Comparison of ENCODE assay signal across 19 cellular contexts in the genomic region with DNA sequence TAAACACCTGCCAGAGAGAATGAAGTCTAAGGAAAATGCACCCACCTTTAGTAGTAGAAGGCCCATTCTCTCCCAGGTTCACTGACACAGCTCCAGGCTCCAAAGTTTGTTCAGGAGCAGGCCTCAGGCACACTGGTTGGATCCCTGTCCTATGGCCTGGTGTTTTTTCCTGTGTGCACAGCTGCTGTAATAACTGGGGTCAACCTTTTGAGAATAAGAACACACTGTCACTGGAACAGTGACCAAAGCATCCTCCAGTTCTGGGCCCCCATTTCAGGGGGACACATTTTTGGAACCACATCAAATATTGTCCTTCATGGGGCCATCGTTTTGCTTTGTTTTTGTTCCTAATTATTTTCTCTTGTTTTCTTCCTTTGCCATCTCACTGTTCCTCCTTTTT.
"Had no signal": no experiment of that assay in that cellular context is flagged by ENCODE, and none has a peak within 500 bp of the region (broad histone marks: within the 10 kb centered on the region; RNA-seq: fewer than 3 reads in every experiment).

No MANE protein-coding gene starts in this region.

- H3K36me3 ChIP-seq: esophagus squamous epithelium, left lung, lower lobe of right lung had no signal

- H3K4me3 ChIP-seq: esophagus squamous epithelium, gastroesophageal sphincter, left lung, lower lobe of right lung, stomach had no signal

- H3K9me3 ChIP-seq: esophagus squamous epithelium, lower lobe of right lung had no signal

- H3K4me1 ChIP-seq: lower lobe of right lung had no signal

- H3K4me1 Mint-ChIP-seq: immature natural killer cell, naive B cell had no signal

- H3K4me3 Mint-ChIP-seq: dendritic cell treated with granulocyte-macrophage colony-stimulating factor and Interleukin-4, amounts not matched to agents 40 ng/mL and 50 ng/mL, for 4 days; effector memory CD8-positive, alpha-beta T cell; immature natural killer cell; naive B cell; nephron had no signal

- H3K27ac Mint-ChIP-seq: dendritic cell treated with granulocyte-macrophage colony-stimulating factor and Interleukin-4, amounts not matched to agents 40 ng/mL and 50 ng/mL, for 4 days; effector memory CD8-positive, alpha-beta T cell; immature natural killer cell; naive B cell had no signal

- H3K27ac ChIP-seq: epithelial cell of prostate, esophagus squamous epithelium, gastroesophageal sphincter, left lung, lower lobe of right lung, stomach had no signal

- ATAC-seq: effector memory CD8-positive, alpha-beta T cell; gastroesophageal sphincter; left lung; lower lobe of right lung had no signal

- DNase-seq: effector memory CD8-positive, alpha-beta T cell; esophagus squamous epithelium; immature natural killer cell; left lung; lower lobe of right lung; mesendoderm; naive B cell; occipital lobe; posterior cingulate gyrus; small intestine; stimulated activated CD4-positive, alpha-beta T cell treated with anti-CD3 and anti-CD28 coated beads, Interleukin-12 subunit alpha, Interleukin-12 subunit beta, amount 100 ng/mL, for 4 hours; stimulated activated naive CD4-positive, alpha-beta T cell; stomach; substantia nigra; trophoblast cell had no signal

- H3K27me3 ChIP-seq: esophagus squamous epithelium, gastroesophageal sphincter, left lung, stomach had no signal

- H3K36me3 Mint-ChIP-seq: immature natural killer cell, naive B cell had no signal

- H3K9me3 Mint-ChIP-seq: dendritic cell treated with granulocyte-macrophage colony-stimulating factor and Interleukin-4, amounts not matched to agents 40 ng/mL and 50 ng/mL, for 4 days; effector memory CD8-positive, alpha-beta T cell; immature natural killer cell; nephron had no signal
